10 cellular contexts compared by ENCODE assay signal in the genomic region with DNA sequence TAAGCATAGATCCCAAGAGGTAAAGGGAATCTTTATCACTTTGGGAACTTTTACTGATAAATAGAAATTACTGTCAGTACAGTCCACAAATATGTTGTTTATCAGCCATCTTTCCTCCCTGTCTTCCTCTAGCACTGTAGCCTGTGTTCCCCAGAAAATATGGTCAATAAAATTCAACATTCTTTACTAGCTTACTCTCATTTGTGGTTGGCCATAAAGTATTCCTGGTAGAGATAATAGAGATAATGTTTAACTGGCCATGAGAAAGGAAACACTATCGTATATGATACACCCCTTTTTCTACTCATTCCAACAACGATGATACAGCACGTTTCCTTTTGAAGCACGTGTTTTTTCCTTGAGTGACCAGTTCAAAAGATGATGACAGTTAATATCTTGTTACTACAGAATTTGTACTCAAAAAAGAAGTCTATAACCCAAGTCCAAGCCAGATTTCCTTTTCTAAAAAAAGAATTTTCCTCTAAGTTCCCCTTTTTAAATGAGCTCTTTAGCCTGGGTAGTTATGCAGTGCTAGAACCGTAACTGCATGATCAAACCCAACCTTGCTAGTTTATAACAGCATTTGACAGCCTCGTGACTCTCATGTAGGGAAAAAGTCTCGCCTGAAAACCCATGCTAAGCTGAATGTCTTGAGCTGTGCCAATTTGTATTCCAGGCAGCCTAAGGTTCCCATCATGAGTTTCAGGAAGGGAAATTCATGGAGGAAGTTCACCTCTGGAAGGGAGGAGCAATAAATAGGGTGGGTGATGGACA. TPM values are rescaled to one million over a fixed set of nuclear protein-coding genes. Genes with fewer than 3 reads are reported as not detected.
A peak's percentile ranks its signal among the peaks of the same experiment; 100 is the strongest.
DNase-seq lines count a peak whose midpoint lies in the region; ATAC-seq and TF ChIP-seq lines count a peak whose summit lies in the region.
"Not testable (repeated sequence)": the region's sequence is repeated elsewhere in the genome, so short reads cannot be mapped to it uniquely, and the experiment has no call there.
"Had no signal": no experiment of that assay in that cellular context is flagged by ENCODE, and none has a peak within 500 bp of the region (broad histone marks: within the 10 kb centered on the region; RNA-seq: fewer than 3 reads in every experiment).

No MANE protein-coding gene starts in this region.

- intact Hi-C loops in upper lobe of right lung (cut with DNase I): not testable (repeated sequence)

- no CpG with 5 or more reads among the region's 7 CpGs for WGBS in neuronal stem cell (ENCODE audit: extremely low coverage in 2 of 2, insufficient read length in 2 of 2, insufficient replicate concordance in 1 of 2), 2 donors

- not testable (repeated sequence) for H3K23ac ChIP-seq in neuronal stem cell (ENCODE audit: low read depth, low read length, poor library complexity)

- not testable (repeated sequence) for H3K4ac ChIP-seq in neuronal stem cell (ENCODE audit: low read length)

- peak overlapping the region; percentile 65 for H4K8ac ChIP-seq in neuronal stem cell (ENCODE audit: low read depth, low read length)

- H3K9me3 ChIP-seq in neuronal stem cell (replicated peaks in 1 of 2; ENCODE audit: control insufficient read depth in 2 of 2, insufficient read depth in 1 of 2, low read depth in 1 of 2, low read length in 2 of 2); upper lobe of right lung: not testable (repeated sequence)

- H3K79me1 ChIP-seq in neuronal stem cell (ENCODE audit: low read depth, low read length): not testable (repeated sequence)

- peak; percentile 11 for DNase-seq in Ammon's horn (ENCODE audit: low spot score)
- DNase-seq in GDM1 (lab: John Stamatoyannopoulos, UW): peak; percentile 3
- DNase-seq in LHCN-M2 (ENCODE audit: low read depth): peak; percentile 6
- peak; percentile 70 for DNase-seq in OCI-M1 (lab: John Stamatoyannopoulos, UW)
- peak; percentile 87 for DNase-seq in amniotic epithelial cell (ENCODE audit: low read depth)
- peak; percentile 1 to 4 for DNase-seq in foreskin fibroblast
- not testable (repeated sequence) for DNase-seq in neuronal stem cell (ENCODE audit: low spot score); upper lobe of right lung

- not testable (repeated sequence) for H2BK5ac ChIP-seq in neuronal stem cell (ENCODE audit: low read length)

- not testable (repeated sequence) for H2BK15ac ChIP-seq in neuronal stem cell (ENCODE audit: low read length)

- H2BK120ac ChIP-seq in neuronal stem cell (ENCODE audit: low read depth, low read length): not testable (repeated sequence)

- TF ChIP-seq CTCF in foreskin fibroblast (IDR thresholded peaks at IDR 0.05; ENCODE audit: low read depth, low read length); upper lobe of right lung (IDR thresholded peaks at IDR 0.05): not testable (repeated sequence)

- H3K4me3 ChIP-seq in foreskin fibroblast (ENCODE audit: low read depth in 1 of 2, low read length in 2 of 2); neuronal stem cell (ENCODE audit: low read length in 2 of 2); upper lobe of right lung: not testable (repeated sequence)

- H3K4me1 ChIP-seq in neuronal stem cell (ENCODE audit: control insufficient read depth in 2 of 2, insufficient read depth in 1 of 2, low read depth in 1 of 2, low read length in 2 of 2); upper lobe of right lung: not testable (repeated sequence)

- not testable (repeated sequence) for H3K27me3 ChIP-seq in neuronal stem cell (ENCODE audit: control insufficient read depth in 3 of 3, insufficient read depth in 3 of 3, low read depth in 1 of 3, low read length in 3 of 3); upper lobe of right lung

- H2AFZ ChIP-seq in neuronal stem cell (ENCODE audit: low read length): not testable (repeated sequence)

- H2AK5ac ChIP-seq in neuronal stem cell (ENCODE audit: low read depth, low read length): not testable (repeated sequence)

- H3K27ac ChIP-seq in neuronal stem cell (replicated peaks; ENCODE audit: low read length); upper lobe of right lung: not testable (repeated sequence)

- not testable (repeated sequence) for H3K18ac ChIP-seq in neuronal stem cell (ENCODE audit: low read length)

- not testable (repeated sequence) for H4K91ac ChIP-seq in neuronal stem cell (ENCODE audit: low read depth, low read length, poor library complexity)

- H3K9ac ChIP-seq in neuronal stem cell (ENCODE audit: low read depth, low read length, poor library complexity): not testable (repeated sequence)

- not testable (repeated sequence) for H3K4me2 ChIP-seq in neuronal stem cell (ENCODE audit: insufficient read depth, low read length, poor library complexity, severe bottlenecking)

- not testable (repeated sequence) for H3K36me3 ChIP-seq in neuronal stem cell (replicated peaks in 1 of 2; ENCODE audit: control insufficient read depth in 2 of 2, insufficient read depth in 2 of 2, low read length in 2 of 2); upper lobe of right lung

- not testable (repeated sequence) for H2BK12ac ChIP-seq in neuronal stem cell (ENCODE audit: low read length)

- peak; percentile 59 for ATAC-seq in upper lobe of right lung

- not testable (repeated sequence) for H3K14ac ChIP-seq in neuronal stem cell (ENCODE audit: low read length)

RNA-seq across cellular contexts. Expression of a gene that starts 25.7 kb away (rescaled TPM):
- total RNA-seq in LHCN-M2 (2014; rRNA removed): 3.5 and 7.6 TPM in 2 replicates
- polyA plus RNA-seq in LHCN-M2 (2012): 0.94 TPM
- 5.1 TPM for polyA plus RNA-seq in neuronal stem cell (2013, experiment 1 of 2)
- 5.8 TPM for polyA plus RNA-seq in neuronal stem cell (2013, experiment 2 of 2)
- 7.1 TPM for total RNA-seq in upper lobe of right lung

RNA-seq across cellular contexts. Expression of a gene that starts 50.1 kb away (rescaled TPM):
- under 0.01 TPM in 1 of 2 replicates, not detected in the other for total RNA-seq in LHCN-M2 (2014; rRNA removed)
- 0.04 TPM for polyA plus RNA-seq in LHCN-M2 (2012)
- polyA plus RNA-seq in neuronal stem cell (2013, experiment 1 of 2): 0.03 TPM
- polyA plus RNA-seq in neuronal stem cell (2013, experiment 2 of 2): 0.04 TPM
- total RNA-seq in upper lobe of right lung: 0.14 TPM
- total RNA-seq: lung microvascular endothelial cell, NCI-H460 had no signal

RNA-seq across cellular contexts. Expression of a gene that starts 54.3 kb away (rescaled TPM):
- total RNA-seq in LHCN-M2 (2014; rRNA removed): 7.8 and 7.9 TPM in 2 replicates
- polyA plus RNA-seq in LHCN-M2 (2012): 4.6 TPM
- 25.0 TPM for polyA plus RNA-seq in neuronal stem cell (2013, experiment 1 of 2)
- polyA plus RNA-seq in neuronal stem cell (2013, experiment 2 of 2): 24.4 TPM
- 8.0 TPM for total RNA-seq in upper lobe of right lung
